In genomic region chr10:104256335-104257080, GRCh38 we compare ENCODE assay signal across 8 cellular contexts. TPM values are rescaled to one million over a fixed set of nuclear protein-coding genes. Genes with fewer than 3 reads are reported as not detected.
A peak's percentile ranks its signal among the peaks of the same experiment; 100 is the strongest.
DNase-seq lines count a peak whose midpoint lies in the region; ATAC-seq and TF ChIP-seq lines count a peak whose summit lies in the region.

No MANE protein-coding gene starts in this region.

- peaks cover 32% of the 10 kb centered on the region for H3K36me3 Mint-ChIP-seq in T-cell
- peaks cover 37% of the 10 kb centered on the region for H3K36me3 Mint-ChIP-seq in stimulated activated memory B cell treated with anti-CD40 and anti-IgM and Interleukin-4, amounts not matched to agents 10 μg/mL and 1 μg/mL and 100 μg/mL, for 72 hours

- peak overlapping the region; percentile 91 to 99 for H3K27ac Mint-ChIP-seq in T-cell
- peak overlapping the region; percentile 81 for H3K27ac Mint-ChIP-seq in stimulated activated memory B cell treated with anti-CD40 and anti-IgM and Interleukin-4, amounts not matched to agents 10 μg/mL and 1 μg/mL and 100 μg/mL, for 72 hours

- peak; percentile 1 for DNase-seq in NCI-H345 (lab: John Stamatoyannopoulos, UW)
- no peak for DNase-seq in NCI-H345 treated with DMSO at 0.1 percent for 48 hours (lab: John Stamatoyannopoulos, UW; ENCODE audit: unreplicated experiment)
- DNase-seq in T-cell = no peak
- no peak for DNase-seq in foreskin fibroblast
- no peak for DNase-seq in ureter (ENCODE audit: low spot score)
- no peak for DNase-seq in GM20000 (ENCODE audit: low spot score)
- no peak for DNase-seq in NCI-H187 (lab: John Stamatoyannopoulos, UW)

- H3K27me3 Mint-ChIP-seq in T-cell = no peaks in the 10 kb centered on the region
- H3K27me3 Mint-ChIP-seq in stimulated activated memory B cell treated with anti-CD40 and anti-IgM and Interleukin-4, amounts not matched to agents 10 μg/mL and 1 μg/mL and 100 μg/mL, for 72 hours = no peaks in the 10 kb centered on the region

- H3K9me3 Mint-ChIP-seq in T-cell = no peaks in the 10 kb centered on the region
- no peaks in the 10 kb centered on the region for H3K9me3 Mint-ChIP-seq in stimulated activated memory B cell treated with anti-CD40 and anti-IgM and Interleukin-4, amounts not matched to agents 10 μg/mL and 1 μg/mL and 100 μg/mL, for 72 hours

- TF ChIP-seq CTCF in foreskin fibroblast (IDR thresholded peaks at IDR 0.05; ENCODE audit: low read depth, low read length) (no peak), GM20000 (IDR thresholded peaks at IDR 0.05; ENCODE audit: extremely low read depth, missing control alignments) (no peak)

- ATAC-seq in T-cell (replicated peaks in 1 of 4) = peak in 2 of 4 experiments; percentile 7 to 56
- no peak for ATAC-seq in stimulated activated memory B cell treated with anti-CD40 and anti-IgM and Interleukin-4, amounts not matched to agents 10 μg/mL and 1 μg/mL and 100 μg/mL, for 72 hours

- POLR2A ChIA-PET in T-cell (lab: Charles Lee) = interaction anchor here (0.7 kb wide), 4 partner anchors 30 to 281 kb away, joined by 3 to 6 read pairs (median 4); no protein-coding TSS in a partner anchor

- CTCF ChIA-PET in T-cell (lab: Charles Lee) = interaction anchor here (0.5 to 3.4 kb wide), 12 partner anchors 8 to 490 kb away, joined by 3 to 12 read pairs (median 4); partner anchors contain the start of gene CFAP58 (in 1 of the 2)

- H3K4me1 Mint-ChIP-seq in T-cell = peaks cover 67 to 75% (median 72%) of the 10 kb centered on the region in 3 donors
- H3K4me1 Mint-ChIP-seq in stimulated activated memory B cell treated with anti-CD40 and anti-IgM and Interleukin-4, amounts not matched to agents 10 μg/mL and 1 μg/mL and 100 μg/mL, for 72 hours = peaks cover 64% of the 10 kb centered on the region

- peak overlapping the region; percentile 91 to 98 (median 98) for H3K4me3 Mint-ChIP-seq in T-cell
- H3K4me3 Mint-ChIP-seq in stimulated activated memory B cell treated with anti-CD40 and anti-IgM and Interleukin-4, amounts not matched to agents 10 μg/mL and 1 μg/mL and 100 μg/mL, for 72 hours = peak overlapping the region; percentile 43

- H3K4me3 ChIP-seq in foreskin fibroblast (ENCODE audit: low read depth in 1 of 2, low read length in 2 of 2) = peak overlapping the region; percentile 70 to 90

RNA-seq across cellular contexts. Expression of gene GSTO1, which starts 1.8 kb away (rescaled TPM):
- total RNA-seq in T-cell (10 to 100 TPM; 19.9 to 61.5 (median 46.2) TPM), ureter (79.4 TPM)

RNA-seq across cellular contexts. Expression of gene GSTO2, which starts 12.5 kb away (rescaled TPM):
- 1 to 10 TPM in 4 of 5 donors, under 1 TPM in 1; 0.60 to 2.4 (median 1.9) TPM for total RNA-seq in T-cell
- total RNA-seq in ureter = 47.0 TPM

RNA-seq across cellular contexts. Expression of gene CFAP43, which starts 24.3 kb away (rescaled TPM):
- total RNA-seq in T-cell (under 1 TPM in 1 of 5 donors, not detected in 4; 0.58 TPM), ureter (1.9 TPM)

Comparison
In these comparisons a context has a peak if more than half of its experiments do, and no peak if none do; other contexts are left out.
1. RNA of gene GSTO2, which starts 12.5 kb away (total RNA-seq): 47.0 TPM in ureter (single experiment); 0.60 to 2.4 TPM in T-cell; every median in the first group is over 10 times any median in the second.